In genomic region chr21:14607262-14607661, GRCh38 we compare ENCODE assay signal across 2 cellular contexts.
TF ChIP-seq lines count a peak whose summit lies in the region.

No MANE protein-coding gene starts in this region.

TF ChIP-seq in GM23338, 12 proteins besides CTCF, POLR2A, EP300 and RAD21:
- no peak for TF ChIP-seq ZNF462 (CRISPR knock-in tag; IDR thresholded peaks at IDR 0.05)
- no peak for TF ChIP-seq POLR2AphosphoS5 (IDR thresholded peaks at IDR 0.05; ENCODE audit: low read depth)
- no peak for TF ChIP-seq JUNB (IDR thresholded peaks at IDR 0.05; ENCODE audit: unreplicated experiment)
- no peak for TF ChIP-seq CREB1 (CRISPR knock-in tag; IDR thresholded peaks at IDR 0.05; ENCODE audit: low read depth)
- no peak for TF ChIP-seq STAT1 (IDR thresholded peaks at IDR 0.05; ENCODE audit: unreplicated experiment)
- TF ChIP-seq ZNF114 (CRISPR knock-in tag; IDR thresholded peaks at IDR 0.05): no peak
- TF ChIP-seq EZH2 (IDR thresholded peaks at IDR 0.05; ENCODE audit: low read depth, unreplicated experiment): no peak

TF ChIP-seq in H1, 55 proteins besides CTCF, POLR2A, EP300 and RAD21:
- TF ChIP-seq CHD1 (IDR thresholded peaks at IDR 0.05; ENCODE audit: low read depth, low read length): no peak
- TF ChIP-seq CBX8 (IDR thresholded peaks at IDR 0.05; ENCODE audit: borderline replicate concordance, low read depth, low read length): no peak
- TF ChIP-seq BACH1 (IDR thresholded peaks at IDR 0.05; ENCODE audit: low read length): no peak
- TF ChIP-seq SP1 (IDR thresholded peaks at IDR 0.05; ENCODE audit: low read depth, low read length): no peak
- TF ChIP-seq CHD7 (IDR thresholded peaks at IDR 0.05; ENCODE audit: insufficient replicate concordance, low read length): no peak
- TF ChIP-seq PHF8 (conservative IDR thresholded peaks at IDR 0.05; ENCODE audit: low read depth, low read length): no peak
- no peak for TF ChIP-seq RNF2 (IDR thresholded peaks at IDR 0.05; ENCODE audit: borderline replicate concordance, low read depth, low read length, missing control alignments, poor library complexity, severe bottlenecking)
- TF ChIP-seq RXRA (IDR thresholded peaks at IDR 0.05; ENCODE audit: insufficient read depth, low read depth, low read length): no peak
- no peak for TF ChIP-seq KDM1A (IDR thresholded peaks at IDR 0.05; ENCODE audit: borderline replicate concordance, low read length)
- TF ChIP-seq SRF (IDR thresholded peaks at IDR 0.05; ENCODE audit: low read depth, low read length): no peak
